15 cellular contexts compared by ENCODE assay signal in genomic region chrX:154058207-154058997, GRCh38. TPM values are rescaled to one million over a fixed set of nuclear protein-coding genes. Genes with fewer than 3 reads are reported as not detected.
DNase-seq lines count a peak whose midpoint lies in the region; ATAC-seq and TF ChIP-seq lines count a peak whose summit lies in the region.
"Had no signal": no experiment of that assay in that cellular context is flagged by ENCODE, and none has a peak within 500 bp of the region (broad histone marks: within the 10 kb centered on the region; RNA-seq: fewer than 3 reads in every experiment).

No MANE protein-coding gene starts in this region.

- H3K9me3 Mint-ChIP-seq in activated CD8-positive, alpha-beta T cell treated with anti-CD3 and anti-CD28 coated beads for 36 hours, result no peaks in the 10 kb centered on the region
- no peaks in the 10 kb centered on the region for H3K9me3 Mint-ChIP-seq in activated CD8-positive, alpha-beta T cell treated with anti-CD3 and anti-CD28 coated beads, Interleukin-2, amount 10 ng/mL, durations not matched to agents 7 days and 5 days (ENCODE audit: insufficient read depth)
- H3K9me3 Mint-ChIP-seq in central memory CD8-positive, alpha-beta T cell, result no peaks in the 10 kb centered on the region
- H3K9me3 Mint-ChIP-seq: activated naive CD8-positive, alpha-beta T cell treated with anti-CD3 and anti-CD28 coated beads, Interleukin-2, amount 10 ng/mL, durations not matched to agents 7 days and 5 days had no signal

- H3K27me3 Mint-ChIP-seq in activated CD8-positive, alpha-beta T cell treated with anti-CD3 and anti-CD28 coated beads for 36 hours, result no peaks in the 10 kb centered on the region
- H3K27me3 Mint-ChIP-seq in activated CD8-positive, alpha-beta T cell treated with anti-CD3 and anti-CD28 coated beads, Interleukin-2, amount 10 ng/mL, durations not matched to agents 7 days and 5 days (ENCODE audit: low read depth), result no peaks in the 10 kb centered on the region
- H3K27me3 Mint-ChIP-seq in central memory CD8-positive, alpha-beta T cell, result no peaks in the 10 kb centered on the region
- H3K27me3 Mint-ChIP-seq: activated naive CD8-positive, alpha-beta T cell treated with anti-CD3 and anti-CD28 coated beads, Interleukin-2, amount 10 ng/mL, durations not matched to agents 7 days and 5 days had no signal

- TF ChIP-seq POLR2A in gastrocnemius medialis (IDR thresholded peaks at IDR 0.05), result no peak

- H3K4me1 ChIP-seq in gastrocnemius medialis, result peaks cover 42 to 44% of the 10 kb centered on the region in 2 donors

- H3K9me3 ChIP-seq in KOPT-K1 (ENCODE audit: insufficient read depth, low read length, poor library complexity, severe bottlenecking) (no peaks in the 10 kb centered on the region), gastrocnemius medialis (no peaks in the 10 kb centered on the region)
- H3K9me3 ChIP-seq: breast epithelium, Peyer's patch, stomach had no signal

- no peak for ATAC-seq in activated CD8-positive, alpha-beta T cell treated with anti-CD3 and anti-CD28 coated beads for 36 hours
- no peak for ATAC-seq in activated CD8-positive, alpha-beta T cell treated with anti-CD3 and anti-CD28 coated beads, Interleukin-2, amount 10 ng/mL, durations not matched to agents 7 days and 5 days
- no peak for ATAC-seq in central memory CD8-positive, alpha-beta T cell (replicated peaks; ENCODE audit: extremely low read depth, poor library complexity, severe bottlenecking)
- no peak for ATAC-seq in gastrocnemius medialis
- no peak for ATAC-seq in GM18909 (IDR thresholded peaks at IDR 0.05; ENCODE audit: poor library complexity, unreplicated experiment)
- ATAC-seq in GM19324 (IDR thresholded peaks at IDR 0.05; ENCODE audit: low FRiP score, unreplicated experiment), result no peak
- ATAC-seq: SK-N-SH treated with all-trans-retinoic acid at 6 μM for 48 hours had no signal

- CTCF ChIA-PET in activated CD8-positive, alpha-beta T cell treated with anti-CD3 and anti-CD28 coated beads for 36 hours (lab: Charles Lee), result no interaction called here
- CTCF ChIA-PET in activated CD8-positive, alpha-beta T cell treated with anti-CD3 and anti-CD28 coated beads, Interleukin-2, amount 10 ng/mL, durations not matched to agents 7 days and 5 days (lab: Charles Lee), result no interaction called here

- H3K27ac ChIP-seq in KOPT-K1 (ENCODE audit: low read depth, low read length, poor library complexity, severe bottlenecking) (peak overlapping the region; percentile 59), gastrocnemius medialis (peak overlapping the region; percentile 54 to 67 (median 60))
- H3K27ac ChIP-seq: stomach had no signal

- no peak overlapping the region for H3K4me3 Mint-ChIP-seq in activated CD8-positive, alpha-beta T cell treated with anti-CD3 and anti-CD28 coated beads for 36 hours
- H3K4me3 Mint-ChIP-seq in activated CD8-positive, alpha-beta T cell treated with anti-CD3 and anti-CD28 coated beads, Interleukin-2, amount 10 ng/mL, durations not matched to agents 7 days and 5 days, result no peak overlapping the region
- H3K4me3 Mint-ChIP-seq in central memory CD8-positive, alpha-beta T cell, result no peak overlapping the region
- H3K4me3 Mint-ChIP-seq: activated naive CD8-positive, alpha-beta T cell treated with anti-CD3 and anti-CD28 coated beads, Interleukin-2, amount 10 ng/mL, durations not matched to agents 7 days and 5 days had no signal

- no peaks in the 10 kb centered on the region for H3K27me3 ChIP-seq in gastrocnemius medialis
- H3K27me3 ChIP-seq: Peyer's patch had no signal

- peak overlapping the region; percentile 82 for H3K27ac Mint-ChIP-seq in activated CD8-positive, alpha-beta T cell treated with anti-CD3 and anti-CD28 coated beads for 36 hours
- H3K27ac Mint-ChIP-seq in activated CD8-positive, alpha-beta T cell treated with anti-CD3 and anti-CD28 coated beads, Interleukin-2, amount 10 ng/mL, durations not matched to agents 7 days and 5 days, result no peak overlapping the region
- peak overlapping the region; percentile 64 for H3K27ac Mint-ChIP-seq in central memory CD8-positive, alpha-beta T cell (ENCODE audit: low read depth)

- intact Hi-C loops in activated CD8-positive, alpha-beta T cell treated with anti-CD3 and anti-CD28 coated beads for 36 hours (cut with micrococcal nuclease), result no loop called here
- intact Hi-C loops in gastrocnemius medialis (cut with DNase I; ENCODE audit: low total_unique reads), result no loop called here

- no peak for DNase-seq in activated CD8-positive, alpha-beta T cell treated with anti-CD3 and anti-CD28 coated beads for 36 hours
- DNase-seq in activated CD8-positive, alpha-beta T cell treated with anti-CD3 and anti-CD28 coated beads, Interleukin-2, amount 10 ng/mL, durations not matched to agents 7 days and 5 days, result no peak
- no peak for DNase-seq in central memory CD8-positive, alpha-beta T cell (ENCODE audit: low spot score in 2 of 2)
- no peak for DNase-seq in gastrocnemius medialis
- no peak for DNase-seq in NCI-H226
- DNase-seq: activated naive CD8-positive, alpha-beta T cell treated with anti-CD3 and anti-CD28 coated beads, Interleukin-2, amount 10 ng/mL, durations not matched to agents 7 days and 5 days; dorsolateral prefrontal cortex; NCI-H2171; Peyer's patch; stomach had no signal

- H3K36me3 Mint-ChIP-seq in activated CD8-positive, alpha-beta T cell treated with anti-CD3 and anti-CD28 coated beads for 36 hours (ENCODE audit: low read depth), result peaks cover 19% of the 10 kb centered on the region
- H3K36me3 Mint-ChIP-seq in activated CD8-positive, alpha-beta T cell treated with anti-CD3 and anti-CD28 coated beads, Interleukin-2, amount 10 ng/mL, durations not matched to agents 7 days and 5 days (ENCODE audit: low read depth), result peaks cover 34% of the 10 kb centered on the region
- peaks cover 37% of the 10 kb centered on the region for H3K36me3 Mint-ChIP-seq in central memory CD8-positive, alpha-beta T cell (ENCODE audit: insufficient read depth)

- peaks cover 17% of the 10 kb centered on the region for H3K36me3 ChIP-seq in KOPT-K1 (ENCODE audit: insufficient read depth, low read length)
- no peaks in the 10 kb centered on the region for H3K36me3 ChIP-seq in gastrocnemius medialis
- H3K36me3 ChIP-seq: breast epithelium, Peyer's patch had no signal

- POLR2A ChIA-PET in activated CD8-positive, alpha-beta T cell treated with anti-CD3 and anti-CD28 coated beads for 36 hours (lab: Charles Lee), result no interaction called here
- POLR2A ChIA-PET in activated CD8-positive, alpha-beta T cell treated with anti-CD3 and anti-CD28 coated beads, Interleukin-2, amount 10 ng/mL, durations not matched to agents 7 days and 5 days (lab: Charles Lee), result no interaction called here

- no peak for TF ChIP-seq CTCF in activated CD8-positive, alpha-beta T cell treated with anti-CD3 and anti-CD28 coated beads for 36 hours (IDR thresholded peaks at IDR 0.05)
- no peak for TF ChIP-seq CTCF in gastrocnemius medialis (IDR thresholded peaks at IDR 0.05 in 4 of 5, conservative IDR thresholded peaks at IDR 0.05 in 1 of 5)

- peaks cover 63% of the 10 kb centered on the region for H3K4me1 Mint-ChIP-seq in activated CD8-positive, alpha-beta T cell treated with anti-CD3 and anti-CD28 coated beads for 36 hours (ENCODE audit: low read depth)
- H3K4me1 Mint-ChIP-seq in activated CD8-positive, alpha-beta T cell treated with anti-CD3 and anti-CD28 coated beads, Interleukin-2, amount 10 ng/mL, durations not matched to agents 7 days and 5 days (ENCODE audit: low read depth), result peaks cover 42% of the 10 kb centered on the region
- H3K4me1 Mint-ChIP-seq in central memory CD8-positive, alpha-beta T cell, result peaks cover 61% of the 10 kb centered on the region

- H3K4me3 ChIP-seq in gastrocnemius medialis, result no peak overlapping the region
- H3K4me3 ChIP-seq: breast epithelium, dorsolateral prefrontal cortex, Peyer's patch, stomach had no signal

- in situ Hi-C loops in gastrocnemius medialis (cut with MboI; ENCODE audit: low sequenced_read_pairs in 4 of 4), result loop anchor here in 1 of 4 donors (25.0 kb wide), 1 partner anchor 96 kb away; the partner anchor contains the start of genes HCFC1 and TMEM187

RNA-seq across cellular contexts. Expression of gene IRAK1, which starts 38.7 kb away (rescaled TPM):
- total RNA-seq in activated CD8-positive, alpha-beta T cell treated with anti-CD3 and anti-CD28 coated beads for 36 hours, result 100 to 1,000 TPM; 134 to 136 TPM
- total RNA-seq in activated CD8-positive, alpha-beta T cell treated with anti-CD3 and anti-CD28 coated beads, Interleukin-2, amount 10 ng/mL, durations not matched to agents 7 days and 5 days, result 100 to 1,000 TPM; 164 to 165 TPM
- total RNA-seq in gastrocnemius medialis, result 100 to 1,000 TPM in 3 of 4 donors, 10 to 100 TPM in 1; 73.9 to 157 (median 115) TPM

RNA-seq across cellular contexts. Expression of gene MECP2, which starts 39.1 kb away (rescaled TPM):
- 10 to 100 TPM; 63.7 to 65.1 TPM for total RNA-seq in activated CD8-positive, alpha-beta T cell treated with anti-CD3 and anti-CD28 coated beads for 36 hours
- total RNA-seq in activated CD8-positive, alpha-beta T cell treated with anti-CD3 and anti-CD28 coated beads, Interleukin-2, amount 10 ng/mL, durations not matched to agents 7 days and 5 days, result 10 to 100 TPM; 65.4 to 65.5 TPM
- 10 to 100 TPM; 39.0 to 63.2 (median 45.2) TPM for total RNA-seq in gastrocnemius medialis
